Comparison of ENCODE assay signal across 20 cellular contexts in the genomic region with DNA sequence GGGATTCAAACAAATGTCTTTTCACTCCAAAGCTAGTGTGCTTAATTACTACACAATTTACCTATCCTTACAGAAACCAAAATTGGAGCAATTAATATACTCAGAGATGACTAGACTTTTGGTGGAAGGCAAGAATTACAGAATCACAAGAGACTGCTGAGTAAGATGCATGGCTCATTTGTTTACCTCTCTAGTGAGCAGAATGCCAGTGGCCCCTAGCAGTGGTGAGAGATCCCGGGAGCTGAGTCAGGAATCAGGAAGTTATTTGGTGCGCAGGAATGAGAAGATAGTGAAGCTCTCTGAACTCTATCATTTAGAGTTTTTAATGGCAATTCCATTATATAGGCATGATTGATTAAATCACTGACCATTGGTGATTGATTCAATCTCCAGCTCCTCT.
DNase-seq lines count a peak whose midpoint lies in the region; ATAC-seq, FAIRE-seq and TF ChIP-seq lines count a peak whose summit lies in the region.
"Had no signal": no experiment of that assay in that cellular context is flagged by ENCODE, and none has a peak within 500 bp of the region (broad histone marks: within the 10 kb centered on the region; RNA-seq: fewer than 3 reads in every experiment).

No MANE protein-coding gene starts in this region.

- H3K27ac ChIP-seq in hepatocyte (no peak overlapping the region), uterus (no peak overlapping the region)
- H3K27ac ChIP-seq: adrenal gland, gastroesophageal sphincter, thoracic aorta had no signal

- no peaks in the 10 kb centered on the region for H3K79me2 ChIP-seq in hepatocyte

- H3K4me2 ChIP-seq in hepatocyte, result no peak overlapping the region

- H3K9me3 Mint-ChIP-seq in activated naive CD4-positive, alpha-beta T cell treated with anti-CD3 and anti-CD28 coated beads, Interleukin-2, amount 50 U/mL, for 72 hours, result peaks cover 0 to 5% of the 10 kb centered on the region in 2 donors
- H3K9me3 Mint-ChIP-seq: dendritic cell treated with granulocyte-macrophage colony-stimulating factor and Interleukin-4, amounts not matched to agents 40 ng/mL and 50 ng/mL, for 4 days; IgD-negative memory B cell; mesothelial cell of epicardium had no signal

- TF ChIP-seq POLR2A in uterus (IDR thresholded peaks at IDR 0.05), result no peak

- FAIRE-seq in bronchial epithelial cell (lab: Jason Lieb, UNC), result peak; percentile 83

- ATAC-seq in HG02938 (IDR thresholded peaks at IDR 0.05; ENCODE audit: unreplicated experiment), result no peak
- ATAC-seq in activated naive CD4-positive, alpha-beta T cell treated with anti-CD3 and anti-CD28 coated beads, Interleukin-2, amount 50 U/mL, for 72 hours, result no peak
- ATAC-seq: gastroesophageal sphincter, sciatic nerve had no signal

- no peaks in the 10 kb centered on the region for H3K9me2 ChIP-seq in hepatocyte (replicated peaks; ENCODE audit: insufficient read depth)

- DNase-seq in AG08395 (ENCODE audit: low spot score) (peak; percentile 80), HT1080 (ENCODE audit: low read depth) (peak; percentile 56), bronchial epithelial cell (ENCODE audit: low read depth) (peak; percentile 95), hepatocyte (ENCODE audit: low spot score) (peak; percentile 51), uterus (no peak), UCSD-AML1 (lab: John Stamatoyannopoulos, UW; ENCODE audit: unreplicated experiment) (no peak)
- no peak for DNase-seq in activated naive CD4-positive, alpha-beta T cell treated with anti-CD3 and anti-CD28 coated beads, Interleukin-2, amount 50 U/mL, for 72 hours (ENCODE audit: low spot score in 2 of 2)
- DNase-seq: ACHN; activated CD4-positive, alpha-beta T cell treated with anti-CD3 and anti-CD28 coated beads, Interleukin-2, amount 50 U/mL, for 4 hours; adrenal gland; GOT3; NCI-H1105 treated with DMSO at 0.1 percent for 48 hours; stimulated activated CD4-positive, alpha-beta T cell treated with anti-CD3 and anti-CD28 coated beads, Interleukin-4, amount 100 ng/mL, for 1 hour had no signal

- H2AFZ ChIP-seq in hepatocyte, result no peak overlapping the region

- TF ChIP-seq CTCF in bronchial epithelial cell (IDR thresholded peaks at IDR 0.05; ENCODE audit: insufficient read depth, low read length, severe bottlenecking), result no peak
- TF ChIP-seq CTCF in hepatocyte (IDR thresholded peaks at IDR 0.05; ENCODE audit: poor library complexity), result no peak
- no peak for TF ChIP-seq CTCF in uterus (IDR thresholded peaks at IDR 0.05)

- no peak overlapping the region for H3K4me3 ChIP-seq in bronchial epithelial cell (ENCODE audit: low read depth, low read length)
- H3K4me3 ChIP-seq in hepatocyte, result no peak overlapping the region
- no peak overlapping the region for H3K4me3 ChIP-seq in uterus
- H3K4me3 ChIP-seq: adrenal gland, gastroesophageal sphincter, thoracic aorta had no signal

- H4K20me1 ChIP-seq in hepatocyte (ENCODE audit: insufficient read depth, poor library complexity, severe bottlenecking), result no peaks in the 10 kb centered on the region

- H3K36me3 ChIP-seq in bronchial epithelial cell (ENCODE audit: control insufficient read depth, insufficient read depth, low read length) (no peaks in the 10 kb centered on the region), hepatocyte (replicated peaks; ENCODE audit: insufficient read depth, low read depth) (no peaks in the 10 kb centered on the region), uterus (no peaks in the 10 kb centered on the region)
- H3K36me3 ChIP-seq: adrenal gland, gastroesophageal sphincter, thoracic aorta had no signal

- H3K9me3 ChIP-seq in hepatocyte (ENCODE audit: low read depth) (no peaks in the 10 kb centered on the region), uterus (no peaks in the 10 kb centered on the region)
- H3K9me3 ChIP-seq: adrenal gland, gastroesophageal sphincter, thoracic aorta had no signal

- H3K4me1 ChIP-seq in hepatocyte (ENCODE audit: insufficient read depth), result no peaks in the 10 kb centered on the region
- H3K4me1 ChIP-seq in uterus, result no peaks in the 10 kb centered on the region
- H3K4me1 ChIP-seq: adrenal gland had no signal

- intact Hi-C loops in uterus (cut with DNase I; ENCODE audit: low total_unique reads), result no loop called here

- H3K36me3 Mint-ChIP-seq in activated naive CD4-positive, alpha-beta T cell treated with anti-CD3 and anti-CD28 coated beads, Interleukin-2, amount 50 U/mL, for 72 hours, result no peaks in the 10 kb centered on the region
- H3K36me3 Mint-ChIP-seq: IgD-negative memory B cell, mesothelial cell of epicardium had no signal

- 54% methylated on average over 2 of the region's 2 CpGs for WGBS in hepatocyte (ENCODE audit: low lambda C conversion rate, missing lambda C conversion rate)

- H3K27me3 ChIP-seq in bronchial epithelial cell (ENCODE audit: control insufficient read depth, insufficient read depth, low read length) (no peaks in the 10 kb centered on the region), hepatocyte (no peaks in the 10 kb centered on the region), uterus (no peaks in the 10 kb centered on the region)
- H3K27me3 ChIP-seq: gastroesophageal sphincter had no signal

- no peak overlapping the region for H3K27ac Mint-ChIP-seq in activated naive CD4-positive, alpha-beta T cell treated with anti-CD3 and anti-CD28 coated beads, Interleukin-2, amount 50 U/mL, for 72 hours
- H3K27ac Mint-ChIP-seq: dendritic cell treated with granulocyte-macrophage colony-stimulating factor and Interleukin-4, amounts not matched to agents 40 ng/mL and 50 ng/mL, for 4 days; IgD-negative memory B cell; mesothelial cell of epicardium had no signal

Comparison
In these comparisons a context has a peak if more than half of its experiments do, and no peak if none do; other contexts are left out.
1. DNase-seq: peak in AG08395 (single experiment), HT1080 (single experiment), bronchial epithelial cell (single experiment) and hepatocyte (single experiment); none in uterus (0 of 2), UCSD-AML1 (single experiment) and activated naive CD4-positive, alpha-beta T cell treated with anti-CD3 and anti-CD28 coated beads, Interleukin-2, amount 50 U/mL, for 72 hours (0 of 2).